ENCODE assay signal across 28 cellular contexts in the genomic region with DNA sequence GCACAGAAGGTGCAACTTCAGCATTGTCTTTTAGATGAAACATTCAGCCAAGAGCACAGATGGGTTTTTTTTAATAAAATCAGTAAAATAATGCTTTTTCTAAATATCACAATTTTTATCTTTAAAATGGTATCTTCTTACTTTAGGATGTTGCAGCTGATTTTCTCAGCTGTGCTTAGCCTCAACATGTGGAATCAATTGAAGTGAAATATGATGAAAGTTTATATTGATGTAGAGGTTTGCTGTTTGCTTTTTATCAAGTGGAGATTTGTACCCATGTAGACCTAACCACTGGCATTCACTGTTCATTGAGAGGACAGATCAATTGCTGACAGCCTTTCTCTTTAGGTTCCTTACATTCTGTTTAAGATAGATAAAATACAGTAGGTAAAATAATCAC.
"Had no signal": no experiment of that assay in that cellular context is flagged by ENCODE, and none has a peak within 500 bp of the region (broad histone marks: within the 10 kb centered on the region; RNA-seq: fewer than 3 reads in every experiment).

No MANE protein-coding gene starts in this region.

- H3K36me3 ChIP-seq: adrenal gland had no signal

- H3K4me3 Mint-ChIP-seq: activated B cell treated with CpG ODN at 0.5 μM for 24 hours; activated CD8-positive, alpha-beta T cell treated with anti-CD3 and anti-CD28 coated beads for 36 hours; activated naive CD8-positive, alpha-beta T cell; activated T-cell treated with anti-CD3 and anti-CD28 coated beads, Interleukin-2, amount 50 U/mL, for 4 hours; activated T-helper 17 cell treated with anti-CD3 and anti-CD28 coated beads, Interleukin-2, amount 50 U/mL, for 72 hours; central memory CD8-positive, alpha-beta T cell; T-helper 17 cell; T-helper 2 cell treated with Interferon-gamma antibody and Interleukin-4, amounts not matched to agents 5 μg/mL and 100 μg/mL, for 36 hours had no signal

- DNase-seq: activated B cell treated with CpG ODN at 0.5 μM for 24 hours; activated CD4-positive, alpha-beta T cell treated with anti-CD3 and anti-CD28 coated beads for 48 hours; activated CD4-positive, alpha-beta T cell treated with anti-CD3 and anti-CD28 coated beads, Interleukin-2, amount 50 U/mL, for 1 hour; activated CD4-positive, alpha-beta T cell treated with anti-CD3 and anti-CD28 coated beads, Interleukin-2, amount 50 U/mL, for 48 hours; activated CD8-positive, alpha-beta memory T cell treated with anti-CD3 and anti-CD28 coated beads for 24 hours; activated CD8-positive, alpha-beta T cell treated with anti-CD3 and anti-CD28 coated beads for 36 hours; activated effector memory CD4-positive, alpha-beta T cell treated with Interleukin-2 at 50 U/mL for 16 hours; activated gamma-delta T cell treated with Interleukin-2 at 50 U/mL for 16 hours; activated naive CD4-positive, alpha-beta T cell treated with anti-CD3 and anti-CD28 coated beads, Interleukin-2, amount 50 U/mL, for 16 hours; activated naive CD4-positive, alpha-beta T cell treated with Interleukin-2 at 50 U/mL for 16 hours; activated T-cell treated with anti-CD3 and anti-CD28 coated beads, Interleukin-2, amount 50 U/mL, for 4 hours; adrenal gland; brain microvascular endothelial cell; dermis blood vessel endothelial cell; effector CD8-positive, alpha-beta T cell; esophagus squamous epithelium; head of caudate nucleus; T-helper 1 cell; T-helper 17 cell; T1000; WERI-Rb-1 had no signal

- H3K27me3 Mint-ChIP-seq: activated CD8-positive, alpha-beta T cell treated with anti-CD3 and anti-CD28 coated beads for 36 hours; activated naive CD8-positive, alpha-beta T cell; activated T-helper 17 cell treated with anti-CD3 and anti-CD28 coated beads, Interleukin-2, amount 50 U/mL, for 72 hours; central memory CD8-positive, alpha-beta T cell; T-helper 17 cell had no signal

- H3K9me3 ChIP-seq: adrenal gland, esophagus squamous epithelium had no signal

- ATAC-seq: activated CD4-positive, CD25-positive, alpha-beta regulatory T cell treated with anti-CD3 and anti-CD28 coated beads, Interleukin-2, amount 50 U/mL, for 24 hours; activated CD8-positive, alpha-beta T cell treated with anti-CD3 and anti-CD28 coated beads for 36 hours; activated T-cell treated with anti-CD3 and anti-CD28 coated beads, Interleukin-2, amount 50 U/mL, for 4 hours; activated T-helper 17 cell treated with anti-CD3 and anti-CD28 coated beads, Interleukin-2, amount 50 U/mL, for 72 hours; T-helper 17 cell had no signal

- H3K27me3 ChIP-seq: adrenal gland, brain microvascular endothelial cell, esophagus squamous epithelium had no signal

- H3K4me1 Mint-ChIP-seq: activated B cell treated with CpG ODN at 0.5 μM for 24 hours; activated T-helper 17 cell treated with anti-CD3 and anti-CD28 coated beads, Interleukin-2, amount 50 U/mL, for 72 hours; central memory CD8-positive, alpha-beta T cell had no signal

- H3K9me3 Mint-ChIP-seq: activated B cell treated with CpG ODN at 0.5 μM for 24 hours; activated CD8-positive, alpha-beta T cell treated with anti-CD3 and anti-CD28 coated beads for 36 hours; activated T-cell treated with anti-CD3 and anti-CD28 coated beads, Interleukin-2, amount 50 U/mL, for 4 hours; activated T-helper 17 cell treated with anti-CD3 and anti-CD28 coated beads, Interleukin-2, amount 50 U/mL, for 72 hours; central memory CD8-positive, alpha-beta T cell; T-helper 2 cell treated with Interferon-gamma antibody and Interleukin-4, amounts not matched to agents 5 μg/mL and 100 μg/mL, for 36 hours had no signal

- H3K27ac ChIP-seq: adrenal gland, brain microvascular endothelial cell, coronary artery, epithelial cell of prostate, esophagus squamous epithelium, WERI-Rb-1 had no signal

- H3K4me3 ChIP-seq: adrenal gland, coronary artery, esophagus squamous epithelium had no signal

- H3K27ac Mint-ChIP-seq: activated B cell treated with CpG ODN at 0.5 μM for 24 hours; activated CD8-positive, alpha-beta T cell treated with anti-CD3 and anti-CD28 coated beads for 36 hours; activated naive CD8-positive, alpha-beta T cell; activated T-helper 17 cell treated with anti-CD3 and anti-CD28 coated beads, Interleukin-2, amount 50 U/mL, for 72 hours; T-helper 2 cell treated with Interferon-gamma antibody and Interleukin-4, amounts not matched to agents 5 μg/mL and 100 μg/mL, for 36 hours had no signal
